ENCODE assay signal across 8 cellular contexts in the genomic region with DNA sequence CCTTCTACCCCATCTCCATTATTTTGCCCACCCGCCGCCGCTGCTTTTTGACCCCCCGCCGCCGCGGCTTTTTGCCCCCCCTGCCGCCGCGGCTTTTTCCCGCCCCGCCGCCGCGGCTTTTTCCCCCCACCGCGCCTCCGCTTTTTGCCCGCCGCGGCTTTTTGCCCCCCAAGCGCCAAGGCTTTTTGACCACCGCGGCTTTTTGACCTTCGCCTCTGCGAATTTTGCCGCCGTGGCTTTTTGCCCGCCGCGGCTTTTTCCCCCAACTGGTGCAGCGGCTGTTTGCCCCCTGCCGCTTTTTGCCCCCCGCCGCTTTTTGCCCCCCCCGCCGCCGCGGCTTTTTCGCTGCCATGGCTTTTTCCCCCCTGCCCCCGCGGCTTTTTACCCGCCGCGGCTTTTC.
DNase-seq lines count a peak whose midpoint lies in the region; ATAC-seq, FAIRE-seq and TF ChIP-seq lines count a peak whose summit lies in the region.
"Not testable (repeated sequence)": the region's sequence is repeated elsewhere in the genome, so short reads cannot be mapped to it uniquely, and the experiment has no call there.

No MANE protein-coding gene starts in this region.

- not testable (repeated sequence) for H3K9me3 Mint-ChIP-seq in T-cell

- 18% methylated on average over 45 of the region's 45 CpGs for WGBS in esophagus muscularis mucosa
- WGBS in sigmoid colon, 2 donors: 12 to 15% methylated on average over 45 of the region's 45 CpGs

- not testable (repeated sequence) for H3K27ac Mint-ChIP-seq in T-cell

- TF ChIP-seq POLR2A in esophagus muscularis mucosa (IDR thresholded peaks at IDR 0.05; ENCODE audit: low read depth); sigmoid colon (IDR thresholded peaks at IDR 0.05): not testable (repeated sequence)

- intact Hi-C loops in ascending aorta (cut with DNase I); esophagus muscularis mucosa (cut with DNase I); sigmoid colon (cut with DNase I): not testable (repeated sequence)

- not testable (repeated sequence) for TF ChIP-seq CTCF in Loucy (conservative IDR thresholded peaks at IDR 0.05; ENCODE audit: low read length); ascending aorta (IDR thresholded peaks at IDR 0.05); esophagus muscularis mucosa (IDR thresholded peaks at IDR 0.05); sigmoid colon (IDR thresholded peaks at IDR 0.05)

- DNase-seq in COLO668 (lab: John Stamatoyannopoulos, UW; ENCODE audit: unreplicated experiment) (peak; percentile 36), esophagus muscularis mucosa (ENCODE audit: extremely low spot score) (peak; percentile 34), iPS-NIHi11 (ENCODE audit: low spot score) (peak; percentile 0), urothelium cell line (ENCODE audit: low spot score) (peak; percentile 1)
- not testable (repeated sequence) for DNase-seq in T-cell; ascending aorta (ENCODE audit: low spot score in 2 of 2); sigmoid colon

- H3F3A ChIP-seq in Loucy (ENCODE audit: low read depth): not testable (repeated sequence)

- not testable (repeated sequence) for ATAC-seq in T-cell (replicated peaks in 1 of 4)

- not testable (repeated sequence) for H3K4me1 Mint-ChIP-seq in T-cell

- not testable (repeated sequence) for H3K4me1 ChIP-seq in Loucy (ENCODE audit: insufficient read depth, low read length, poor library complexity, severe bottlenecking); ascending aorta; sigmoid colon
- peaks cover 0 to 13% (median 11%) of the 10 kb centered on the region in 4 donors for H3K4me1 ChIP-seq in esophagus muscularis mucosa

- H3K27me3 Mint-ChIP-seq in T-cell: not testable (repeated sequence)

- not testable (repeated sequence) for TF ChIP-seq EP300 in esophagus muscularis mucosa (IDR thresholded peaks at IDR 0.05); sigmoid colon (IDR thresholded peaks at IDR 0.05)

- H3K4me3 ChIP-seq in Loucy (ENCODE audit: low read length, poor library complexity, severe bottlenecking) (peak overlapping the region; percentile 78), ascending aorta (peak overlapping the region; percentile 33 to 57), esophagus muscularis mucosa (peak overlapping the region; percentile 52 to 60 (median 54)), sigmoid colon (peak overlapping the region in 3 of 4 donors; percentile 43 to 59 (median 53))

- peak overlapping the region in 2 of 3 donors; percentile 39 to 60 for H3K4me3 Mint-ChIP-seq in T-cell

- not testable (repeated sequence) for H3K9me3 ChIP-seq in Loucy (ENCODE audit: insufficient read depth, low read depth, low read length); ascending aorta; esophagus muscularis mucosa; sigmoid colon

- CTCF ChIA-PET in T-cell (lab: Charles Lee): not testable (repeated sequence)

- H4K20me1 ChIP-seq in Loucy (ENCODE audit: insufficient read depth, low read length, poor library complexity, severe bottlenecking): not testable (repeated sequence)

- H2AFZ ChIP-seq in Loucy (ENCODE audit: low read length): peak overlapping the region; percentile 87; the same call in 1 of the 2 replicates

- H3K9me2 ChIP-seq in Loucy (replicated peaks; ENCODE audit: low read depth, low read length): not testable (repeated sequence)

- H3K4me2 ChIP-seq in Loucy (ENCODE audit: low read depth, low read length, poor library complexity, severe bottlenecking): peak overlapping the region; percentile 58

- POLR2A ChIA-PET in T-cell (lab: Charles Lee): not testable (repeated sequence)

- not testable (repeated sequence) for H3K79me2 ChIP-seq in Loucy (ENCODE audit: insufficient read depth, low read length)

- H3K27me3 ChIP-seq in Loucy (ENCODE audit: insufficient read depth, low read length, poor library complexity, severe bottlenecking); ascending aorta: not testable (repeated sequence)
- H3K27me3 ChIP-seq in esophagus muscularis mucosa (peaks cover 0 to 17% (median 6%) of the 10 kb centered on the region in 4 donors), sigmoid colon (peaks cover 4 to 20% (median 8%) of the 10 kb centered on the region in 3 donors)

- not testable (repeated sequence) for H3K27ac ChIP-seq in ascending aorta; esophagus muscularis mucosa (replicated peaks in 1 of 4); sigmoid colon

- H3K36me3 Mint-ChIP-seq in T-cell: not testable (repeated sequence)

- not testable (repeated sequence) for FAIRE-seq in urothelium cell line (lab: Jason Lieb, UNC)

- H3K36me3 ChIP-seq in Loucy (ENCODE audit: insufficient read depth, low read length); ascending aorta; esophagus muscularis mucosa; sigmoid colon: not testable (repeated sequence)

- H3K9ac ChIP-seq in Loucy (ENCODE audit: low read depth, low read length, poor library complexity, severe bottlenecking): peak overlapping the region; percentile 56
